Comparison of ENCODE assay signal across 19 cellular contexts in the genomic region with DNA sequence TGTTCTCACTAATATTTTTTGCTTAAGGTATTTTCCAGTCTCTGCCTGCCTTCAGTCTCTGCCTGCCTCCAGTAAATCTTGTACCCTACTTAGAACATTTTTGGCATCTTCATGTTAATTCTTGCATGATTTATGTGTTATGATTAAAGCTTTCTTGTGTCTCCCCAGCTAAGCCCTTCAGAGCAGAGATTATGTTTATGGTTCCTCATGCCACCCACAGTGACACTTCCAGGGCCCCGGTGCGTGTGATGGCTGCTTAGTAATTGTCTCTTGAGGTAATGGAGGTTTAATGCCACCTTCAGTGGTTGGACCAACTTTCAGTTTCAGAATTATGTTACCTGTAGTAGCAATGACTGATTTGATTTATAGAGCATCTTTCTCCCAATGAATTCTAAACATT.
DNase-seq lines count a peak whose midpoint lies in the region; ATAC-seq and TF ChIP-seq lines count a peak whose summit lies in the region.
"Had no signal": no experiment of that assay in that cellular context is flagged by ENCODE, and none has a peak within 500 bp of the region (broad histone marks: within the 10 kb centered on the region; RNA-seq: fewer than 3 reads in every experiment).

No MANE protein-coding gene starts in this region.

- peak; percentile 41 for DNase-seq in DMS79 treated with DMSO at 0.1 percent for 48 hours (lab: John Stamatoyannopoulos, UW)
- DNase-seq in DMS79 (lab: John Stamatoyannopoulos, UW), result no peak
- peak; percentile 11 for DNase-seq in stimulated activated CD4-positive, alpha-beta T cell treated with anti-CD3 and anti-CD28 coated beads, Interleukin-4, amount 100 ng/mL, for 48 hours (ENCODE audit: low read depth in 2 of 2)
- no peak for DNase-seq in stimulated activated CD4-positive, alpha-beta T cell treated with anti-CD3 and anti-CD28 coated beads, Interleukin-4, amount 100 ng/mL, for 24 hours
- DNase-seq in activated T-cell treated with anti-CD3 and anti-CD28 coated beads, Interleukin-2, amount 50 U/mL, for 72 hours, result peak; percentile 62 to 67
- no peak for DNase-seq in GM10248 (ENCODE audit: extremely low spot score)
- no peak for DNase-seq in DMS153 treated with DMSO at 0.1 percent for 48 hours (lab: John Stamatoyannopoulos, UW; ENCODE audit: unreplicated experiment)
- DNase-seq in NCI-H345 (lab: John Stamatoyannopoulos, UW), result no peak
- DNase-seq: activated CD4-positive, CD25-positive, alpha-beta regulatory T cell treated with anti-CD3 and anti-CD28 coated beads, Interleukin-2, amount 50 U/mL, for 72 hours; cerebellar nuclear complex; endodermal cell; GF-D8; HCEC 1CT; naive thymus-derived CD8-positive, alpha-beta T cell; NCI-H187; OCI-M1; SIG-M5; stimulated activated naive CD4-positive, alpha-beta T cell treated with Interleukin-2 at 50 U/mL for 16 hours; upper lobe of left lung had no signal

- H3K4me1 Mint-ChIP-seq in activated T-cell treated with anti-CD3 and anti-CD28 coated beads, Interleukin-2, amount 50 U/mL, for 72 hours (ENCODE audit: low read depth), result peaks cover 17% of the 10 kb centered on the region

- H3K27me3 Mint-ChIP-seq in activated T-cell treated with anti-CD3 and anti-CD28 coated beads, Interleukin-2, amount 50 U/mL, for 72 hours (ENCODE audit: low read depth), result peaks cover 44% of the 10 kb centered on the region

- POLR2A ChIA-PET in GM10248 (lab: Yijun Ruan, JAX), result no interaction called here

- no peaks in the 10 kb centered on the region for H3K9me3 Mint-ChIP-seq in activated T-cell treated with anti-CD3 and anti-CD28 coated beads, Interleukin-2, amount 50 U/mL, for 72 hours
- H3K9me3 Mint-ChIP-seq: endodermal cell; naive thymus-derived CD8-positive, alpha-beta T cell had no signal

- H3K36me3 Mint-ChIP-seq in activated T-cell treated with anti-CD3 and anti-CD28 coated beads, Interleukin-2, amount 50 U/mL, for 72 hours (ENCODE audit: insufficient read depth in 2 of 2), result no peaks in the 10 kb centered on the region
- H3K36me3 Mint-ChIP-seq: naive thymus-derived CD8-positive, alpha-beta T cell had no signal

- peak; percentile 98 to 99 for ATAC-seq in activated T-cell treated with anti-CD3 and anti-CD28 coated beads, Interleukin-2, amount 50 U/mL, for 72 hours (replicated peaks in 1 of 2)
- ATAC-seq: naive thymus-derived CD8-positive, alpha-beta T cell had no signal

- TF ChIP-seq CTCF in GM10248 (IDR thresholded peaks at IDR 0.05; ENCODE audit: control extremely low read depth, extremely low read depth, low read depth, missing control alignments), result no peak

- CTCF ChIA-PET in GM10248 (lab: Yijun Ruan, JAX), result interaction anchor here (0.8 to 8.1 kb wide), 5 partner anchors 9 to 207 kb away, joined by 3 to 70 read pairs (median 3); no protein-coding TSS in a partner anchor

- peak overlapping the region in 1 of 2 donors; percentile 1 for H3K4me3 Mint-ChIP-seq in activated T-cell treated with anti-CD3 and anti-CD28 coated beads, Interleukin-2, amount 50 U/mL, for 72 hours
- H3K4me3 Mint-ChIP-seq: endodermal cell; naive thymus-derived CD8-positive, alpha-beta T cell had no signal

- peak overlapping the region; percentile 8 for H3K27ac Mint-ChIP-seq in activated T-cell treated with anti-CD3 and anti-CD28 coated beads, Interleukin-2, amount 50 U/mL, for 72 hours
- H3K27ac Mint-ChIP-seq: endodermal cell; naive thymus-derived CD8-positive, alpha-beta T cell had no signal

Comparison
In these comparisons a context has a peak if more than half of its experiments do, and no peak if none do; other contexts are left out.
1. DNase-seq: peak in DMS79 treated with DMSO at 0.1 percent for 48 hours (single experiment), stimulated activated CD4-positive, alpha-beta T cell treated with anti-CD3 and anti-CD28 coated beads, Interleukin-4, amount 100 ng/mL, for 48 hours (2 of 2) and activated T-cell treated with anti-CD3 and anti-CD28 coated beads, Interleukin-2, amount 50 U/mL, for 72 hours (2 of 2); none in DMS79 (single experiment), stimulated activated CD4-positive, alpha-beta T cell treated with anti-CD3 and anti-CD28 coated beads, Interleukin-4, amount 100 ng/mL, for 24 hours (single experiment), GM10248 (single experiment), DMS153 treated with DMSO at 0.1 percent for 48 hours (single experiment) and NCI-H345 (single experiment).